In genomic region chr2:99180755-99181647, GRCh38 we compare ENCODE assay signal across 1 cellular context.
TF ChIP-seq lines count a peak whose summit lies in the region.

Gene MITD1, minus strand, starts transcription at chr2:99181058. Its CDS starts 77 bp downstream, at chr2:99180981.
Gene MRPL30, plus strand, starts transcription at chr2:99181184. Its CDS starts 5,020 bp downstream, at chr2:99186204.

TF ChIP-seq in K562, 482 proteins besides CTCF, POLR2A, EP300 and RAD21 (continued from another document and continues in another):
- TF ChIP-seq CHD7 (IDR thresholded peaks at IDR 0.05; ENCODE audit: low read depth, low read length) (no peak), BHLHE40 (IDR thresholded peaks at IDR 0.05; ENCODE audit: low read length) (peak; percentile 32; the same call in 1 of the 2 replicates), HDAC8 (tag; IDR thresholded peaks at IDR 0.05) (no peak), KAT7 (CRISPR knock-in tag; IDR thresholded peaks at IDR 0.05; ENCODE audit: borderline replicate concordance) (peak; percentile 81; the same call in 1 of the 2 replicates), PBX2 (CRISPR knock-in tag; IDR thresholded peaks at IDR 0.05; ENCODE audit: low read depth) (no peak), PBX2 (tag; conservative IDR thresholded peaks at IDR 0.05; ENCODE audit: low read depth) (peak; percentile 5; the same call in 1 of the 2 replicates), TFAP4 (CRISPR knock-in tag; IDR thresholded peaks at IDR 0.05; ENCODE audit: borderline replicate concordance) (peak; percentile 68), ATF6 (CRISPR knock-in tag; IDR thresholded peaks at IDR 0.05) (no peak), PREB (CRISPR knock-in tag; IDR thresholded peaks at IDR 0.05) (no peak), SFPQ (IDR thresholded peaks at IDR 0.05; ENCODE audit: low read depth, low read length) (no peak), ELF1 (tag; IDR thresholded peaks at IDR 0.05) (peak; percentile 97), ZNF408 (CRISPR knock-in tag; IDR thresholded peaks at IDR 0.05; ENCODE audit: low read depth) (no peak), RFX5 (IDR thresholded peaks at IDR 0.05; ENCODE audit: low read depth, low read length) (no peak), IRF9 (tag; IDR thresholded peaks at IDR 0.05) (no peak), FOXP1 (CRISPR knock-in tag; IDR thresholded peaks at IDR 0.05) (no peak), PYGO2 (tag; IDR thresholded peaks at IDR 0.05) (no peak), ZNF668 (CRISPR knock-in tag; IDR thresholded peaks at IDR 0.05) (no peak), ARID4B (CRISPR knock-in tag; IDR thresholded peaks at IDR 0.05) (0 out of 2 replicates have a peak, but pooled peaks have one; percentile 66), TAF15 (IDR thresholded peaks at IDR 0.05; ENCODE audit: low read depth, low read length) (no peak), FOXJ2 (tag; IDR thresholded peaks at IDR 0.05) (no peak; the same call in 1 of the 2 replicates), ZNF140 (CRISPR knock-in tag; IDR thresholded peaks at IDR 0.05) (no peak), KLF10 (CRISPR knock-in tag; IDR thresholded peaks at IDR 0.05) (no peak)
